In genomic region chr7:5486389-5486755, GRCh38 we compare ENCODE assay signal across 8 cellular contexts. TPM values are rescaled to one million over a fixed set of nuclear protein-coding genes. Genes with fewer than 3 reads are reported as not detected.
DNase-seq lines count a peak whose midpoint lies in the region; ATAC-seq and TF ChIP-seq lines count a peak whose summit lies in the region.
"Not testable (repeated sequence)": the region's sequence is repeated elsewhere in the genome, so short reads cannot be mapped to it uniquely, and the experiment has no call there.

No MANE protein-coding gene starts in this region.

- peak overlapping the region; percentile 9 for H3K14ac ChIP-seq in trophoblast cell (ENCODE audit: low read length)

- ATAC-seq in DND-41 (ENCODE audit: insufficient read depth, low read depth) (0 out of 3 replicates have a peak, but pooled peaks have one; percentile 2), lower lobe of right lung (peak in 1 of 2 donors; percentile 1)
- ATAC-seq in T-helper 17 cell = not testable (repeated sequence)

- peak overlapping the region; percentile 88 for H2AFZ ChIP-seq in DND-41 (ENCODE audit: low read depth, low read length)
- not testable (repeated sequence) for H2AFZ ChIP-seq in trophoblast cell (ENCODE audit: insufficient read depth, low read length, poor library complexity)

- TF ChIP-seq CTCF in DND-41 (IDR thresholded peaks at IDR 0.05; ENCODE audit: borderline replicate concordance, extremely low read depth, low read length, poor library complexity, severe bottlenecking); HL-60 (IDR thresholded peaks at IDR 0.05; ENCODE audit: insufficient read depth, low read length); astrocyte of the cerebellum (IDR thresholded peaks at IDR 0.05; ENCODE audit: low read depth, low read length, missing control alignments); esophagus muscularis mucosa (IDR thresholded peaks at IDR 0.05); lower lobe of right lung (IDR thresholded peaks at IDR 0.05); type B pancreatic cell (conservative IDR thresholded peaks at IDR 0.05): not testable (repeated sequence)

- not testable (repeated sequence) for H3K23ac ChIP-seq in trophoblast cell (ENCODE audit: low read length)

- H3K79me1 ChIP-seq in trophoblast cell (ENCODE audit: low read length) = not testable (repeated sequence)

- H2BK12ac ChIP-seq in trophoblast cell (ENCODE audit: low read length) = not testable (repeated sequence)

- not testable (repeated sequence) for H2AK5ac ChIP-seq in trophoblast cell (ENCODE audit: low read length)

- not testable (repeated sequence) for H3K79me2 ChIP-seq in DND-41 (ENCODE audit: insufficient read depth, low read length); trophoblast cell (ENCODE audit: control insufficient read depth, insufficient read depth, low read length, poor library complexity)

- H3K9me3 Mint-ChIP-seq in type B pancreatic cell = not testable (repeated sequence)

- not testable (repeated sequence) for H3K18ac ChIP-seq in trophoblast cell (ENCODE audit: low read length)

- peak overlapping the region; percentile 83 for H3K27ac Mint-ChIP-seq in T-helper 17 cell
- not testable (repeated sequence) for H3K27ac Mint-ChIP-seq in type B pancreatic cell

- H3K27me3 ChIP-seq in DND-41 (ENCODE audit: insufficient read depth, low read length, poor library complexity); HL-60 (ENCODE audit: insufficient read depth, poor library complexity, severe bottlenecking); esophagus muscularis mucosa; lower lobe of right lung (ENCODE audit: low read depth); trophoblast cell (ENCODE audit: insufficient read depth, low read length): not testable (repeated sequence)

- 54% methylated on average over 8 of the region's 8 CpGs for WGBS in esophagus muscularis mucosa
- WGBS in trophoblast cell (ENCODE audit: extremely low coverage, insufficient coverage, insufficient read length) = no CpG with 5 or more reads among the region's 8 CpGs

- H3K4ac ChIP-seq in trophoblast cell (ENCODE audit: low read depth, low read length) = not testable (repeated sequence)

- intact Hi-C loops in esophagus muscularis mucosa (cut with DNase I); lower lobe of right lung (cut with DNase I): not testable (repeated sequence)

- H4K91ac ChIP-seq in trophoblast cell (ENCODE audit: low read depth, low read length) = not testable (repeated sequence)

- H2BK5ac ChIP-seq in trophoblast cell (ENCODE audit: low read depth, low read length, poor library complexity) = not testable (repeated sequence)

- H3K4me3 ChIP-seq in DND-41 (ENCODE audit: low read depth in 1 of 2, low read length in 2 of 2) (peak overlapping the region in 1 of 2 experiments; percentile 65; a peak in 2 of 4 replicates), HL-60 (replicated peaks; ENCODE audit: insufficient read depth, low read length) (peak overlapping the region; percentile 54), astrocyte of the cerebellum (ENCODE audit: low read depth, low read length) (peak overlapping the region; percentile 47), esophagus muscularis mucosa (peak overlapping the region; percentile 52 to 59 (median 58)), lower lobe of right lung (peak overlapping the region; percentile 65)
- H3K4me3 ChIP-seq in trophoblast cell (ENCODE audit: low read depth, low read length) = not testable (repeated sequence)

- H3K9ac ChIP-seq in DND-41 (ENCODE audit: low read depth, low read length) (peak overlapping the region; percentile 59), trophoblast cell (ENCODE audit: low read length) (peak overlapping the region; percentile 35)

- H3K4me1 ChIP-seq in DND-41 (ENCODE audit: insufficient read depth, low read length); trophoblast cell (ENCODE audit: control insufficient read depth in 1 of 2, insufficient read depth in 2 of 2, low read length in 2 of 2): not testable (repeated sequence)
- H3K4me1 ChIP-seq in esophagus muscularis mucosa = peaks cover 4 to 26% (median 14%) of the 10 kb centered on the region in 4 donors
- peaks cover 11% of the 10 kb centered on the region for H3K4me1 ChIP-seq in lower lobe of right lung

- H3K36me3 ChIP-seq in DND-41 (ENCODE audit: insufficient read depth, low read length) = peaks cover 36% of the 10 kb centered on the region
- H3K36me3 ChIP-seq in esophagus muscularis mucosa = peaks cover 0 to 42% (median 26%) of the 10 kb centered on the region in 4 donors
- peaks cover 25% of the 10 kb centered on the region for H3K36me3 ChIP-seq in lower lobe of right lung
- peaks cover 32 to 35% of the 10 kb centered on the region in 2 experiments for H3K36me3 ChIP-seq in trophoblast cell (ENCODE audit: control insufficient read depth in 1 of 2, insufficient read depth in 2 of 2, low read length in 2 of 2)

- not testable (repeated sequence) for H4K12ac ChIP-seq in trophoblast cell (ENCODE audit: low read depth, low read length)

- H4K8ac ChIP-seq in trophoblast cell (ENCODE audit: low read depth, low read length) = not testable (repeated sequence)

- H3K9me3 ChIP-seq in DND-41 (ENCODE audit: insufficient read depth, low read length, severe bottlenecking); T-helper 17 cell (ENCODE audit: control insufficient read depth, low read length, poor library complexity, severe bottlenecking); esophagus muscularis mucosa; lower lobe of right lung; trophoblast cell (ENCODE audit: insufficient read depth, low read depth, low read length): not testable (repeated sequence)

- in situ Hi-C loops in astrocyte of the cerebellum (cut with HindIII; ENCODE audit: low sequenced_read_pairs) = not testable (repeated sequence)

- DNase-seq in DND-41; HL-60 (ENCODE audit: low read depth in 1 of 2, low spot score in 1 of 2); T-helper 17 cell; astrocyte of the cerebellum (ENCODE audit: low read depth); esophagus muscularis mucosa (ENCODE audit: extremely low spot score); lower lobe of right lung; trophoblast cell; type B pancreatic cell (ENCODE audit: extremely low spot score, unreplicated experiment): not testable (repeated sequence)

- not testable (repeated sequence) for H3K36me3 Mint-ChIP-seq in T-helper 17 cell (ENCODE audit: low read depth); type B pancreatic cell

- H3K4me1 Mint-ChIP-seq in T-helper 17 cell = peaks cover 12% of the 10 kb centered on the region
- H3K4me1 Mint-ChIP-seq in type B pancreatic cell (ENCODE audit: unreplicated experiment) = not testable (repeated sequence)

- not testable (repeated sequence) for TF ChIP-seq POLR2A in esophagus muscularis mucosa (IDR thresholded peaks at IDR 0.05; ENCODE audit: low read depth)

- H3K4me2 ChIP-seq in DND-41 (ENCODE audit: insufficient read depth, low read length) (peak overlapping the region; percentile 97), trophoblast cell (ENCODE audit: low read length) (peak overlapping the region; percentile 66)

- TF ChIP-seq EP300 in esophagus muscularis mucosa (IDR thresholded peaks at IDR 0.05) = not testable (repeated sequence)

- H3K4me3 Mint-ChIP-seq in T-helper 17 cell (peak overlapping the region; percentile 95), type B pancreatic cell (peak overlapping the region; percentile 85)

- H3K27me3 Mint-ChIP-seq in T-helper 17 cell, type B pancreatic cell: not testable (repeated sequence)

- not testable (repeated sequence) for H2BK120ac ChIP-seq in trophoblast cell (ENCODE audit: insufficient read depth, low read length, poor library complexity)

- H4K20me1 ChIP-seq in DND-41 (ENCODE audit: insufficient read depth, low read length) = peaks cover 29% of the 10 kb centered on the region

- peak overlapping the region; percentile 79; the same call in 1 of the 2 replicates for H3K27ac ChIP-seq in DND-41 (ENCODE audit: low read length)
- peak overlapping the region; percentile 40 for H3K27ac ChIP-seq in HL-60 (replicated peaks)
- peak overlapping the region in 2 of 4 donors; percentile 31 to 55 for H3K27ac ChIP-seq in esophagus muscularis mucosa (replicated peaks in 1 of 4)
- H3K27ac ChIP-seq in lower lobe of right lung; trophoblast cell (ENCODE audit: low read depth, low read length): not testable (repeated sequence)

RNA-seq across cellular contexts. Expression of gene FBXL18, which starts 27.2 kb away (rescaled TPM):
- 1 to 10 TPM; 9.7 TPM for total RNA-seq in T-helper 17 cell
- total RNA-seq in esophagus muscularis mucosa = 10 to 100 TPM in 2 of 4 donors, 1 to 10 TPM in 2; 4.6 to 12.7 (median 8.4) TPM
- total RNA-seq in lower lobe of right lung = 9.2 TPM
- 10.7 and 11.6 TPM in 2 replicates for polyA plus RNA-seq in trophoblast cell (2013)
- 13.5 and 14.9 TPM in 2 replicates for total RNA-seq in type B pancreatic cell (ENCODE audit: low replicate concordance)

RNA-seq across cellular contexts. Expression of gene ACTB, which starts 44.0 kb away (rescaled TPM):
- total RNA-seq in T-helper 17 cell (1,000 to 10,000 TPM; 3,656 to 4,118 TPM), esophagus muscularis mucosa (over 10,000 TPM in 2 of 4 donors, 1,000 to 10,000 TPM in 2; 7,343 to 12,848 (median 9,443) TPM), lower lobe of right lung (3,617 TPM), type B pancreatic cell (ENCODE audit: low replicate concordance) (3,466 and 4,253 TPM in 2 replicates)
- polyA plus RNA-seq in trophoblast cell (2013) = 11,522 and 11,821 TPM in 2 replicates
